In genomic region chr1:145996433-145997155, GRCh38 we compare ENCODE assay signal across 8 cellular contexts. TPM values are rescaled to one million over a fixed set of nuclear protein-coding genes. Genes with fewer than 3 reads are reported as not detected.
DNase-seq lines count a peak whose midpoint lies in the region; ATAC-seq, FAIRE-seq and TF ChIP-seq lines count a peak whose summit lies in the region.

Gene TXNIP, minus strand, starts transcription at chr1:145996579. Its CDS starts 313 bp downstream, at chr1:145996266.

- H3K4me1 Mint-ChIP-seq in T-cell, result peaks cover 65 to 71% (median 69%) of the 10 kb centered on the region in 3 donors

- peak in 1 of 3 donors; percentile 11 for TF ChIP-seq CTCF in ovary (IDR thresholded peaks at IDR 0.05)

- peak within 1 kb of the TSS; percentile 96 to 98 (median 98) for H3K4me3 Mint-ChIP-seq in T-cell

- H3K36me3 Mint-ChIP-seq in T-cell, result peaks cover 46% of the 10 kb centered on the region

- peak; percentile 92 for FAIRE-seq in GM12891 (lab: Jason Lieb, UNC)

- H3K9me3 ChIP-seq in adipocyte (ENCODE audit: control insufficient read depth, low read length), result no peaks in the 10 kb centered on the region
- H3K9me3 ChIP-seq in ovary, result no peaks in the 10 kb centered on the region
- peaks cover 2% of the 10 kb centered on the region for H3K9me3 ChIP-seq in thymus (ENCODE audit: control insufficient read depth)

- H3K9me3 Mint-ChIP-seq in T-cell, result no peaks in the 10 kb centered on the region

- H3K27ac Mint-ChIP-seq in T-cell, result peak within 1 kb of the TSS; percentile 98 to 99

- TF ChIP-seq POLR2A in GM12891 (IDR thresholded peaks at IDR 0.05; ENCODE audit: low read depth, low read length) (peak; percentile 100), ovary (IDR thresholded peaks at IDR 0.05) (peak; percentile 91)

- no peaks in the 10 kb centered on the region for H3K27me3 ChIP-seq in adipocyte (replicated peaks; ENCODE audit: control insufficient read depth, insufficient read depth, low read length)
- H3K27me3 ChIP-seq in ovary, result no peaks in the 10 kb centered on the region
- H3K27me3 ChIP-seq in thymus (ENCODE audit: control insufficient read depth, insufficient read depth), result no peaks in the 10 kb centered on the region

- CTCF ChIA-PET in T-cell (lab: Charles Lee), result interaction anchor here in 1 of 2 donors (1.0 to 9.6 kb wide), 6 partner anchors 10 to 151 kb away, joined by 3 to 93 read pairs (median 4); partner anchors contain the start of gene NUDT17

- H3K27me3 Mint-ChIP-seq in T-cell, result no peaks in the 10 kb centered on the region

- H3K36me3 ChIP-seq in adipocyte (ENCODE audit: control insufficient read depth, insufficient read depth, low read length, severe bottlenecking) (peaks cover 35% of the 10 kb centered on the region), ovary (peaks cover 4% of the 10 kb centered on the region), thymus (ENCODE audit: control insufficient read depth, insufficient read depth) (peaks cover 31% of the 10 kb centered on the region)

- peaks cover 60% of the 10 kb centered on the region for H3K4me1 ChIP-seq in adipocyte (ENCODE audit: control insufficient read depth, insufficient read depth, low read length)
- peaks cover 12% of the 10 kb centered on the region for H3K4me1 ChIP-seq in ovary (ENCODE audit: insufficient read depth)
- peaks cover 20% of the 10 kb centered on the region for H3K4me1 ChIP-seq in thymus (ENCODE audit: control insufficient read depth, insufficient read depth, low read length)

- intact Hi-C loops in Right ventricle myocardium superior (cut with DNase I) (no loop called here), ovary (cut with DNase I) (no loop called here)

- DNase-seq in GM12891 (ENCODE audit: insufficient read length, low spot score), result peak; percentile 87
- peak; percentile 99 for DNase-seq in NCI-H146 (lab: John Stamatoyannopoulos, UW)
- peak; percentile 77 to 99 (median 94) for DNase-seq in T-cell
- peak; percentile 100 for DNase-seq in adipocyte (ENCODE audit: low read depth)
- peak; percentile 100 for DNase-seq in Right ventricle myocardium superior
- DNase-seq in ovary, result peak; percentile 96 to 99 (median 98)

- H3K27ac ChIP-seq in ovary, result peak within 1 kb of the TSS; percentile 74 to 86
- peak within 1 kb of the TSS; percentile 98 for H3K27ac ChIP-seq in thymus (ENCODE audit: low read depth)

- TF ChIP-seq EP300 in ovary (IDR thresholded peaks at IDR 0.05), result no peak

- ATAC-seq in HG02840 (IDR thresholded peaks at IDR 0.05; ENCODE audit: low FRiP score, unreplicated experiment) (peak; percentile 69), T-cell (replicated peaks in 1 of 4) (peak; percentile 82 to 86 (median 82)), Right ventricle myocardium superior (ENCODE audit: poor library complexity) (peak; percentile 71)

- peak within 1 kb of the TSS; percentile 95 for H3K9ac ChIP-seq in adipocyte (ENCODE audit: low read length)

- POLR2A ChIA-PET in T-cell (lab: Charles Lee), result interaction anchor here (0.5 to 2.5 kb wide), 15 partner anchors 9 to 715 kb away, joined by 3 to 15 read pairs (median 4); partner anchors contain the start of genes ANKRD34A (in 2 of the 2), POLR3GL (in 2 of the 2), LIX1L (in 1 of the 2) and RNF115 (in 1 of the 2)

- H3K4me3 ChIP-seq in adipocyte (ENCODE audit: low read length) (peak within 1 kb of the TSS; percentile 89), ovary (peak within 1 kb of the TSS; percentile 83), thymus (ENCODE audit: low read length) (peak within 1 kb of the TSS; percentile 92)

- WGBS in ovary, 3 donors, result 0 to 1% (median 0%) methylated on average over 32 of the region's 32 CpGs
- WGBS in thymus, result under 1% methylated on average over 32 of the region's 32 CpGs

TF ChIP-seq in GM12891, 5 proteins besides CTCF, POLR2A, EP300 and RAD21:
- TF ChIP-seq SPI1 (IDR thresholded peaks at IDR 0.05; ENCODE audit: low read depth, low read length) (peak; percentile 15; the same call in 1 of the 2 replicates), POU2F2 (IDR thresholded peaks at IDR 0.05; ENCODE audit: low read depth, low read length) (peak; percentile 50), POLR2AphosphoS5 (IDR thresholded peaks at IDR 0.05; ENCODE audit: low read depth, low read length) (peak; percentile 99), PAX5 (IDR thresholded peaks at IDR 0.05; ENCODE audit: insufficient read depth, low read length, severe bottlenecking) (no peak), TAF1 (IDR thresholded peaks at IDR 0.05; ENCODE audit: low read depth, low read length) (peak; percentile 83)

RNA-seq across cellular contexts. Expression of gene TXNIP, which starts in this region (rescaled TPM):
- polyA plus RNA-seq in GM12891 (2012; ENCODE audit: low read depth, missing spikeins), result 129 TPM
- total RNA-seq in T-cell (1,000 to 10,000 TPM in 1 of 5 donors, 100 to 1,000 TPM in 4; 721 to 2,117 (median 773) TPM), Right ventricle myocardium superior (980 TPM), ovary (1,000 to 10,000 TPM in 1 of 7 donors, 100 to 1,000 TPM in 6; 335 to 1,406 (median 617) TPM)
- polyA plus RNA-seq in ovary (1,000 to 10,000 TPM in 1 of 2 donors, 100 to 1,000 TPM in 1; 570 to 1,154 TPM), thymus (1,022 TPM)

Comparison
In these comparisons a context has a peak if more than half of its experiments do, and no peak if none do; other contexts are left out.
1. Peak in every context shown above with its lines: DNase-seq, ATAC-seq, H3K4me3 ChIP-seq and H3K27ac ChIP-seq.